In the genomic region with DNA sequence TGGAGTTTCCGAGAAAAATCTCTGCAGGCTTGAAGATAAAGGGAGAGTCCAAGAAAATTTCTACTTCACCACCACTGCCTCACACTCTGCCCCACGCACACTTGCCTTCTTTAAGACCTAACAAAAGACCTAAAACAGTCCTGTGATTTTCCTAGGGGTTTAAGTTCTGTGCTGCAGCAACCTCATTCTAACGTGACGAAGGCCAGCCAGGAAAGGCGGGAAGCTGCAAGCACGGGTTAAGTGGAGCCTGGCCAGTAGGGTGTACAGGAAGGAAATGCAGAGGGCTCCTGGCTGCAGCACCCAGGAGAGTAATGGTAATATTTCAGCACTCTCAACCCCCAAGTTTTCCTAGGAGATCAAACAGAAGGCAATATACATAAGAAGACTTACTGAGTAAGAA, we compare ENCODE assay signal across 8 cellular contexts. TPM values are rescaled to one million over a fixed set of nuclear protein-coding genes. Genes with fewer than 3 reads are reported as not detected.
DNase-seq lines count a peak whose midpoint lies in the region; TF ChIP-seq lines count a peak whose summit lies in the region.

No MANE protein-coding gene starts in this region.

- H3K27ac ChIP-seq in ascending aorta = peak overlapping the region; percentile 90 to 93
- H3K27ac ChIP-seq in skin epidermis = peak overlapping the region in 17 of 21 experiments; percentile 4 to 95 (median 67)

- no peaks in the 10 kb centered on the region for H3K27me3 ChIP-seq in ascending aorta

- no peak for TF ChIP-seq CTCF in ascending aorta (IDR thresholded peaks at IDR 0.05)

- H3K4me3 ChIP-seq in ascending aorta = peak overlapping the region; percentile 45 to 82
- H3K4me3 ChIP-seq in skin epidermis = peak overlapping the region in 3 of 7 experiments; percentile 74 to 89 (median 85)

- intact Hi-C loops in ascending aorta (cut with DNase I) = loop anchor here (5.0 kb wide), 1 partner anchor 212 kb away; no protein-coding TSS in a partner anchor

- peaks cover 0 to 17% of the 10 kb centered on the region in 2 donors for H3K4me1 ChIP-seq in ascending aorta

- DNase-seq in NCI-H2227 (lab: John Stamatoyannopoulos, UW; ENCODE audit: unreplicated experiment) (peak; percentile 8), NCI-H2227 treated with DMSO at 0.1 percent for 48 hours (lab: John Stamatoyannopoulos, UW) (no peak), ascending aorta (ENCODE audit: low spot score in 2 of 2) (peak in 1 of 2 donors; percentile 68), iPS-NIHi7 (ENCODE audit: extremely low spot score) (peak; percentile 25), NCI-H187 (lab: John Stamatoyannopoulos, UW) (no peak), NCI-H1694 (lab: John Stamatoyannopoulos, UW) (no peak)
- DNase-seq in NK-92 treated with Interleukin-12 subunit alpha and Interleukin-12 subunit beta, amount 100 ng/mL, for 24 hours (lab: John Stamatoyannopoulos, UW) = no peak

- H3K9me3 ChIP-seq in ascending aorta = no peaks in the 10 kb centered on the region

- H3K36me3 ChIP-seq in ascending aorta = no peaks in the 10 kb centered on the region

RNA-seq across cellular contexts. Expression of a gene that starts 1.5 kb away (rescaled TPM):
- 4.2 TPM for total RNA-seq in ascending aorta

Comparison
In these comparisons a context has a peak if more than half of its experiments do, and no peak if none do; other contexts are left out.
1. DNase-seq: peak in NCI-H2227 (single experiment) and iPS-NIHi7 (single experiment); none in NCI-H2227 treated with DMSO at 0.1 percent for 48 hours (single experiment), NK-92 treated with Interleukin-12 subunit alpha and Interleukin-12 subunit beta, amount 100 ng/mL, for 24 hours (single experiment), NCI-H187 (0 of 2) and NCI-H1694 (single experiment).